Comparison of ENCODE assay signal across 16 cellular contexts in genomic region chr15:78800806-78801205, GRCh38. TPM values are rescaled to one million over a fixed set of nuclear protein-coding genes. Genes with fewer than 3 reads are reported as not detected.
A peak's percentile ranks its signal among the peaks of the same experiment; 100 is the strongest.
DNase-seq lines count a peak whose midpoint lies in the region; ATAC-seq and TF ChIP-seq lines count a peak whose summit lies in the region.
"Had no signal": no experiment of that assay in that cellular context is flagged by ENCODE, and none has a peak within 500 bp of the region (broad histone marks: within the 10 kb centered on the region; RNA-seq: fewer than 3 reads in every experiment).

No MANE protein-coding gene starts in this region.

- H3K4me2 ChIP-seq in GM23338 (no peak overlapping the region), smooth muscle cell (no peak overlapping the region)
- H3K4me2 ChIP-seq: BLaER1 treated with 17β-estradiol and CSF1 and Interleukin-3, amounts not matched to agents 10 nM and 100 nM had no signal

- no peaks in the 10 kb centered on the region for H3K27me3 ChIP-seq in GM23338 (ENCODE audit: insufficient read depth)
- H3K27me3 ChIP-seq in smooth muscle cell (ENCODE audit: low read depth) = no peaks in the 10 kb centered on the region
- H3K27me3 ChIP-seq: BLaER1 treated with 17β-estradiol and CSF1 and Interleukin-3, amounts not matched to agents 10 nM and 100 nM had no signal

- H2AFZ ChIP-seq in GM23338 (no peak overlapping the region), smooth muscle cell (ENCODE audit: low read depth) (no peak overlapping the region)

- peaks cover 5% of the 10 kb centered on the region; the same call in 1 of the 2 replicates for H4K20me1 ChIP-seq in GM23338 (replicated peaks; ENCODE audit: insufficient read depth)
- no peaks in the 10 kb centered on the region for H4K20me1 ChIP-seq in smooth muscle cell (ENCODE audit: low read depth)

- no peaks in the 10 kb centered on the region for H3K36me3 ChIP-seq in GM23338 (ENCODE audit: insufficient read depth)
- H3K36me3 ChIP-seq in smooth muscle cell (ENCODE audit: low read depth) = no peaks in the 10 kb centered on the region

- no peak for ATAC-seq in GM23338
- peak; percentile 24 for ATAC-seq in WTC11
- ATAC-seq in HG03135 (IDR thresholded peaks at IDR 0.05; ENCODE audit: unreplicated experiment) = no peak
- no peak for ATAC-seq in HG02973 (IDR thresholded peaks at IDR 0.05; ENCODE audit: unreplicated experiment)
- ATAC-seq: CD8-positive, alpha-beta T cell; GM12878; HCT116 had no signal

- H3K9me3 ChIP-seq in smooth muscle cell (replicated peaks; ENCODE audit: low read depth) = no peaks in the 10 kb centered on the region
- H3K9me3 ChIP-seq: BLaER1 treated with 17β-estradiol and CSF1 and Interleukin-3, amounts not matched to agents 10 nM and 100 nM had no signal

- H3K27me3 Mint-ChIP-seq in GM23338 (ENCODE audit: insufficient read depth, low read depth, poor library complexity) (peaks cover 5% of the 10 kb centered on the region), WTC11 (ENCODE audit: low read depth) (no peaks in the 10 kb centered on the region), glutamatergic neuron (ENCODE audit: unreplicated experiment) (no peaks in the 10 kb centered on the region)
- H3K27me3 Mint-ChIP-seq: B cell had no signal

- H3K9me2 ChIP-seq in GM23338 (ENCODE audit: insufficient read depth) = no peaks in the 10 kb centered on the region

- H3K4me1 ChIP-seq in GM23338 (ENCODE audit: insufficient read depth) = peaks cover 8% of the 10 kb centered on the region; the same call in 1 of the 2 replicates
- no peaks in the 10 kb centered on the region for H3K4me1 ChIP-seq in smooth muscle cell (ENCODE audit: low read depth)

- DNase-seq in GM23338 (ENCODE audit: low spot score) (peak; percentile 37), WTC11 (ENCODE audit: low spot score) (no peak), glutamatergic neuron (no peak), posterior vena cava (ENCODE audit: low spot score) (peak; percentile 18), smooth muscle cell (lab: John Stamatoyannopoulos, UW; ENCODE audit: unreplicated experiment) (no peak), pons (ENCODE audit: low spot score) (no peak)
- DNase-seq: Calu3; CD8-positive, alpha-beta T cell; DMS79 treated with DMSO at 0.1 percent for 48 hours; HFFc6 had no signal

- WGBS in smooth muscle cell (ENCODE audit: low lambda C conversion rate) = 95% methylated on average over 21 of the region's 21 CpGs

- no peak overlapping the region for H3K9ac ChIP-seq in smooth muscle cell (ENCODE audit: low read depth)
- H3K9ac ChIP-seq: BLaER1 treated with 17β-estradiol and CSF1 and Interleukin-3, amounts not matched to agents 10 nM and 100 nM had no signal

- H3F3A ChIP-seq in GM23338 (replicated peaks; ENCODE audit: low read depth) (0 out of 2 replicates have a peak, but pooled peaks cover 6% of the 10 kb centered on the region), smooth muscle cell (ENCODE audit: low read depth) (no peaks in the 10 kb centered on the region)

- no peak overlapping the region for H3K4me3 ChIP-seq in GM23338
- H3K4me3 ChIP-seq in smooth muscle cell = no peak overlapping the region
- H3K4me3 ChIP-seq: BLaER1 treated with 17β-estradiol and CSF1 and Interleukin-3, amounts not matched to agents 10 nM and 100 nM; GM12878 had no signal

- intact Hi-C loops in posterior vena cava (cut with DNase I) = no loop called here

- H3K27ac ChIP-seq in GM23338 (ENCODE audit: low read depth) = no peak overlapping the region
- no peak overlapping the region for H3K27ac ChIP-seq in smooth muscle cell (ENCODE audit: low read depth)
- H3K27ac ChIP-seq: BLaER1 treated with 17β-estradiol and CSF1 and Interleukin-3, amounts not matched to agents 10 nM and 100 nM had no signal

- CTCF ChIA-PET in WTC11 (lab: Charles Lee) = no interaction called here

- peaks cover 12% of the 10 kb centered on the region; the same call in 1 of the 3 replicates for H3K36me3 Mint-ChIP-seq in GM23338 (ENCODE audit: low read depth)
- peaks cover 7% of the 10 kb centered on the region for H3K36me3 Mint-ChIP-seq in WTC11
- H3K36me3 Mint-ChIP-seq in glutamatergic neuron (ENCODE audit: unreplicated experiment) = no peaks in the 10 kb centered on the region
- H3K36me3 Mint-ChIP-seq: CD8-positive, alpha-beta T cell had no signal

- TF ChIP-seq CTCF in GM23338 (conservative IDR thresholded peaks at IDR 0.05; ENCODE audit: low read depth in 2 of 2) = no peak
- no peak for TF ChIP-seq CTCF in WTC11 (IDR thresholded peaks at IDR 0.05)
- no peak for TF ChIP-seq CTCF in glutamatergic neuron (IDR thresholded peaks at IDR 0.05; ENCODE audit: partially characterized antibody, unreplicated experiment)
- TF ChIP-seq CTCF in smooth muscle cell (IDR thresholded peaks at IDR 0.05; ENCODE audit: borderline replicate concordance, insufficient read depth, poor library complexity, severe bottlenecking) = no peak

- H3K4me3 Mint-ChIP-seq in GM23338 = no peak overlapping the region
- no peak overlapping the region for H3K4me3 Mint-ChIP-seq in WTC11
- H3K4me3 Mint-ChIP-seq in glutamatergic neuron (ENCODE audit: unreplicated experiment) = no peak overlapping the region
- H3K4me3 Mint-ChIP-seq: B cell; CD8-positive, alpha-beta T cell; HFFc6 had no signal

- H3K79me2 ChIP-seq in GM23338 (replicated peaks; ENCODE audit: insufficient read depth) = peaks cover 4% of the 10 kb centered on the region; the same call in 1 of the 2 replicates
- no peaks in the 10 kb centered on the region for H3K79me2 ChIP-seq in smooth muscle cell (ENCODE audit: low read depth)

- H3K4me1 Mint-ChIP-seq in GM23338 (peaks cover 20% of the 10 kb centered on the region), WTC11 (peaks cover 28% of the 10 kb centered on the region), glutamatergic neuron (ENCODE audit: low read depth, unreplicated experiment) (peaks cover 14% of the 10 kb centered on the region)
- H3K4me1 Mint-ChIP-seq: B cell had no signal

- POLR2A ChIA-PET in WTC11 (lab: Charles Lee) = interaction anchor here (0.6 kb wide), 1 partner anchor 478 kb away, joined by 5 read pairs; no protein-coding TSS in a partner anchor

- H3K27ac Mint-ChIP-seq in GM23338 (peak overlapping the region; percentile 46; the same call in 1 of the 2 replicates), WTC11 (peak overlapping the region; percentile 55; the same call in 1 of the 2 replicates), glutamatergic neuron (ENCODE audit: unreplicated experiment) (peak overlapping the region; percentile 48)
- H3K27ac Mint-ChIP-seq: B cell; CD8-positive, alpha-beta T cell; HFFc6 had no signal

- H3K9me3 Mint-ChIP-seq in GM23338 = no peaks in the 10 kb centered on the region
- no peaks in the 10 kb centered on the region for H3K9me3 Mint-ChIP-seq in WTC11
- H3K9me3 Mint-ChIP-seq in glutamatergic neuron (ENCODE audit: unreplicated experiment) = peaks cover 1% of the 10 kb centered on the region
- H3K9me3 Mint-ChIP-seq: CD8-positive, alpha-beta T cell; HFFc6 had no signal

TF ChIP-seq in GM23338, 12 proteins besides CTCF, POLR2A, EP300 and RAD21 (continues in another document):
- TF ChIP-seq ZNF114 (CRISPR knock-in tag; IDR thresholded peaks at IDR 0.05) (no peak), EZH2 (IDR thresholded peaks at IDR 0.05; ENCODE audit: low read depth, unreplicated experiment) (no peak)

TF ChIP-seq in WTC11, 78 proteins besides CTCF, POLR2A, EP300 and RAD21 (continues in another document):
- TF ChIP-seq E2F5 (CRISPR knock-in tag; IDR thresholded peaks at IDR 0.05) (no peak), USF1 (CRISPR knock-in tag; IDR thresholded peaks at IDR 0.05) (no peak), PRDM15 (CRISPR knock-in tag; IDR thresholded peaks at IDR 0.05) (no peak)

RNA-seq across cellular contexts. Expression of gene ADAMTS7, which starts 10.5 kb away (rescaled TPM):
- total RNA-seq in GM23338 (2014; rRNA removed; shearing (Covaris generic)) = 46.5 and 52.7 TPM in 2 replicates
- polyA plus RNA-seq in GM23338 (2016; fragmentation: Nextera tagmentation; extraction: Ambion mirVana) (11.2 and 11.6 TPM in 2 replicates), smooth muscle cell (7.8 and 11.0 TPM in 2 replicates)
- total RNA-seq in WTC11 (2021) (66.5 to 70.3 TPM (median 67.1 TPM) in 3 replicates), glutamatergic neuron (ENCODE audit: unreplicated experiment) (181 TPM), posterior vena cava (1 to 10 TPM; 6.7 to 8.9 TPM), smooth muscle cell (9.6 and 11.2 TPM in 2 replicates)
- total RNA-seq: CD8-positive, alpha-beta T cell had no signal

Comparison
In these comparisons a context has a peak if more than half of its experiments do, and no peak if none do; other contexts are left out.
1. DNase-seq: peak in GM23338 (single experiment) and posterior vena cava (single experiment); none in WTC11 (single experiment), glutamatergic neuron (single experiment), smooth muscle cell (single experiment) and pons (single experiment).
2. Peak in every context shown above with its lines, with median percentiles within 50 percentile points of each other: H3K27ac Mint-ChIP-seq.